12 cellular contexts compared by ENCODE assay signal in the genomic region with DNA sequence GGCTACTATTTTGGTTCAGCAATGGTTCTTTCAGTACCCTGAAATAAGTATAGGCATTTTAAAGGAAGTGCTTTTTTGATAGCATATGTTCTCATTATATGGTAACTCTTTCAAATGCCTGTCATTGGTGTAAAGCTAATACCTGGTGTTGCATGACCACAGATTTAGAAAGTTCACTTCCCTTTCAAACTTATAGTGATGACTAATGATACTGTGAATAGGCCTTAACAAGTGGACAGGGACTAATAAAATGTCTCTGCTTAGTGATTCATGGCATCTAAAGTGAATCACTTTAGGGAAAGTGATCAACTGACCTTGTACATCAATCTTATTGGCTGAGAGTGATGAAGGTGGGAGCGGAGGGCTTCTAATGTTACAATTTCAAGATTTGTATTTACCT. TPM values are rescaled to one million over a fixed set of nuclear protein-coding genes. Genes with fewer than 3 reads are reported as not detected.
DNase-seq lines count a peak whose midpoint lies in the region; ATAC-seq and TF ChIP-seq lines count a peak whose summit lies in the region.
"Had no signal": no experiment of that assay in that cellular context is flagged by ENCODE, and none has a peak within 500 bp of the region (broad histone marks: within the 10 kb centered on the region; RNA-seq: fewer than 3 reads in every experiment).

No MANE protein-coding gene starts in this region.

- peaks cover 3% of the 10 kb centered on the region for H3K4me1 Mint-ChIP-seq in endodermal cell
- H3K4me1 Mint-ChIP-seq in CD4-positive, alpha-beta memory T cell, result peaks cover 0 to 6% (median 2%) of the 10 kb centered on the region in 4 donors

- no peak overlapping the region for H3K9ac ChIP-seq in endodermal cell (ENCODE audit: extremely low read depth, low read length, poor library complexity, severe bottlenecking)

- H3K27ac ChIP-seq in endodermal cell (ENCODE audit: low read depth, low read length), result no peak overlapping the region
- H3K27ac ChIP-seq in CD4-positive, alpha-beta memory T cell (ENCODE audit: low read depth, low read length), result no peak overlapping the region
- H3K27ac ChIP-seq: neutrophil, PC-9 had no signal

- no peaks in the 10 kb centered on the region for H3K9me3 ChIP-seq in endodermal cell (ENCODE audit: control insufficient read depth, low read length)
- no peaks in the 10 kb centered on the region for H3K9me3 ChIP-seq in CD4-positive, alpha-beta memory T cell (ENCODE audit: control insufficient read depth in 1 of 2, low read length in 2 of 2)
- H3K9me3 ChIP-seq: neutrophil had no signal

- POLR2A ChIA-PET in CD4-positive, alpha-beta memory T cell (lab: Charles Lee; ENCODE audit: partially characterized antibody), result no interaction called here

- no peaks in the 10 kb centered on the region for H3K27me3 ChIP-seq in endodermal cell (ENCODE audit: control insufficient read depth, insufficient read depth, low read length, poor library complexity, severe bottlenecking)
- no peaks in the 10 kb centered on the region for H3K27me3 ChIP-seq in CD4-positive, alpha-beta memory T cell (ENCODE audit: insufficient read depth, low read length)
- H3K27me3 ChIP-seq: neutrophil had no signal

- no peak overlapping the region for H3K4me3 Mint-ChIP-seq in endodermal cell
- H3K4me3 Mint-ChIP-seq in CD4-positive, alpha-beta memory T cell, result no peak overlapping the region
- H3K4me3 Mint-ChIP-seq: activated T-cell treated with anti-CD3 and anti-CD28 coated beads, Interleukin-2, amount 50 U/mL, for 72 hours; CD8-positive, alpha-beta memory T cell had no signal

- H3K36me3 ChIP-seq in endodermal cell (ENCODE audit: control insufficient read depth, insufficient read depth, low read length), result peaks cover 94% of the 10 kb centered on the region
- H3K36me3 ChIP-seq in CD4-positive, alpha-beta memory T cell (ENCODE audit: insufficient read depth, low read length), result peaks cover 45% of the 10 kb centered on the region

- no peak for TF ChIP-seq CTCF in endodermal cell (conservative IDR thresholded peaks at IDR 0.05)

- H3K9me3 Mint-ChIP-seq in endodermal cell, result no peaks in the 10 kb centered on the region
- H3K9me3 Mint-ChIP-seq in CD4-positive, alpha-beta memory T cell, result no peaks in the 10 kb centered on the region
- H3K9me3 Mint-ChIP-seq: activated T-cell treated with anti-CD3 and anti-CD28 coated beads, Interleukin-2, amount 50 U/mL, for 72 hours; CD8-positive, alpha-beta memory T cell had no signal

- no peaks in the 10 kb centered on the region for H3K4me1 ChIP-seq in endodermal cell (ENCODE audit: control insufficient read depth, insufficient read depth, low read length)
- H3K4me1 ChIP-seq in CD4-positive, alpha-beta memory T cell (ENCODE audit: insufficient read depth, low read length), result no peaks in the 10 kb centered on the region

- intact Hi-C loops in CD4-positive, alpha-beta memory T cell (cut with micrococcal nuclease), result no loop called here

- H3K27ac Mint-ChIP-seq in endodermal cell, result no peak overlapping the region
- H3K27ac Mint-ChIP-seq in CD4-positive, alpha-beta memory T cell, result no peak overlapping the region
- H3K27ac Mint-ChIP-seq: activated T-cell treated with anti-CD3 and anti-CD28 coated beads, Interleukin-2, amount 50 U/mL, for 72 hours; CD8-positive, alpha-beta memory T cell had no signal

- peak; percentile 91 for ATAC-seq in GM19455 (IDR thresholded peaks at IDR 0.05; ENCODE audit: unreplicated experiment)
- ATAC-seq in HG03060 (IDR thresholded peaks at IDR 0.05; ENCODE audit: low read depth, unreplicated experiment), result peak; percentile 100
- ATAC-seq: activated T-cell treated with anti-CD3 and anti-CD28 coated beads, Interleukin-2, amount 50 U/mL, for 72 hours had no signal

- no peak overlapping the region for H3K4me3 ChIP-seq in endodermal cell (ENCODE audit: low read length)
- H3K4me3 ChIP-seq in CD4-positive, alpha-beta memory T cell (ENCODE audit: low read length in 2 of 2), result no peak overlapping the region
- H3K4me3 ChIP-seq: PC-9 had no signal

- peaks cover 53% of the 10 kb centered on the region for H3K36me3 Mint-ChIP-seq in endodermal cell (ENCODE audit: low read depth)
- peaks cover 39 to 63% of the 10 kb centered on the region in 2 donors for H3K36me3 Mint-ChIP-seq in CD4-positive, alpha-beta memory T cell

- CTCF ChIA-PET in CD4-positive, alpha-beta memory T cell (lab: Charles Lee; ENCODE audit: partially characterized antibody), result no interaction called here

- DNase-seq in EH (ENCODE audit: low read depth) (peak; percentile 55), amniotic epithelial cell (ENCODE audit: low read depth) (peak; percentile 22), endodermal cell (no peak), NCI-H187 treated with DMSO at 0.1 percent for 48 hours (lab: John Stamatoyannopoulos, UW) (no peak)
- no peak for DNase-seq in CD4-positive, alpha-beta memory T cell
- no peak for DNase-seq in activated CD8-positive, alpha-beta memory T cell treated with anti-CD3 and anti-CD28 coated beads, Interleukin-2, amount 50 U/mL, for 4 hours
- DNase-seq: activated T-cell treated with anti-CD3 and anti-CD28 coated beads, Interleukin-2, amount 50 U/mL, for 72 hours; CD8-positive, alpha-beta memory T cell had no signal

- no peaks in the 10 kb centered on the region for H3K27me3 Mint-ChIP-seq in endodermal cell (ENCODE audit: insufficient read depth)
- no peaks in the 10 kb centered on the region for H3K27me3 Mint-ChIP-seq in CD4-positive, alpha-beta memory T cell
- H3K27me3 Mint-ChIP-seq: CD8-positive, alpha-beta memory T cell had no signal

- no CpG with 5 or more reads among the region's 1 CpG for WGBS in endodermal cell (ENCODE audit: insufficient coverage in 1 of 2, insufficient read length in 1 of 2), 2 experiments

RNA-seq across cellular contexts. Expression of gene MRPL22, which starts 21.6 kb away (rescaled TPM):
- 10 to 100 TPM; 84.3 to 96.6 TPM for total RNA-seq in endodermal cell
- 79.7 TPM for polyA plus RNA-seq in endodermal cell (2013, experiment 1 of 2)
- 103 TPM for polyA plus RNA-seq in endodermal cell (2013, experiment 2 of 2)
- total RNA-seq in CD4-positive, alpha-beta memory T cell, result 10 to 100 TPM; 28.0 to 33.1 TPM
- 100 to 1,000 TPM in 1 of 2 donors, 10 to 100 TPM in 1; 97.0 to 101 TPM for polyA plus RNA-seq in CD4-positive, alpha-beta memory T cell

RNA-seq across cellular contexts. Expression of gene GEMIN5, which starts 24.5 kb away (rescaled TPM):
- 10 to 100 TPM; 25.6 to 26.4 TPM for total RNA-seq in endodermal cell
- polyA plus RNA-seq in endodermal cell (2013, experiment 1 of 2), result 20.0 TPM
- polyA plus RNA-seq in endodermal cell (2013, experiment 2 of 2), result 20.9 TPM
- 10 to 100 TPM; 17.0 to 19.1 TPM for total RNA-seq in CD4-positive, alpha-beta memory T cell
- 10 to 100 TPM in 1 of 2 donors, 1 to 10 TPM in 1; 3.3 to 10.5 TPM for polyA plus RNA-seq in CD4-positive, alpha-beta memory T cell

RNA-seq across cellular contexts. Expression of gene KIF4B, which starts 51.1 kb away (rescaled TPM):
- total RNA-seq in endodermal cell, result under 1 TPM in 1 of 2 donors, not detected in 1; 0.18 TPM
- 0.04 TPM for polyA plus RNA-seq in endodermal cell (2013, experiment 1 of 2)
- polyA plus RNA-seq in endodermal cell (2013, experiment 2 of 2), result not detected
- not detected for total RNA-seq in CD4-positive, alpha-beta memory T cell
- not detected for polyA plus RNA-seq in CD4-positive, alpha-beta memory T cell
- total RNA-seq: PC-9 had no signal
- polyA plus RNA-seq: CD8-positive, alpha-beta memory T cell had no signal

Comparison
In these comparisons a context has a peak if more than half of its experiments do, and no peak if none do; other contexts are left out.
1. DNase-seq: peak in EH (single experiment) and amniotic epithelial cell (single experiment); none in endodermal cell (single experiment), CD4-positive, alpha-beta memory T cell (0 of 5), NCI-H187 treated with DMSO at 0.1 percent for 48 hours (single experiment) and activated CD8-positive, alpha-beta memory T cell treated with anti-CD3 and anti-CD28 coated beads, Interleukin-2, amount 50 U/mL, for 4 hours (single experiment).